Comparison of ENCODE assay signal across 1 cellular context in genomic region chr15:64982472-64982871, GRCh38.
TF ChIP-seq lines count a peak whose summit lies in the region.

No MANE protein-coding gene starts in this region.

TF ChIP-seq in liver, 16 proteins besides CTCF, POLR2A, EP300 and RAD21 (continued from another document):
- TF ChIP-seq NR2F2 (IDR thresholded peaks at IDR 0.05) (no peak), EGR1 (IDR thresholded peaks at IDR 0.05; ENCODE audit: low read depth in 2 of 2) (no peak), FOXA2 (IDR thresholded peaks at IDR 0.05) (no peak), YY1 (IDR thresholded peaks at IDR 0.05) (no peak), FOXA1 (IDR thresholded peaks at IDR 0.05) (no peak)
